Comparison of ENCODE assay signal across 2 cellular contexts in genomic region chr9:133950206-133950915, GRCh38.
TF ChIP-seq lines count a peak whose summit lies in the region.

No MANE protein-coding gene starts in this region.

TF ChIP-seq in liver, 16 proteins besides CTCF, POLR2A, EP300 and RAD21:
- TF ChIP-seq ZBTB33 (IDR thresholded peaks at IDR 0.05): no peak
- TF ChIP-seq NR2F2 (IDR thresholded peaks at IDR 0.05): peak; percentile 68
- TF ChIP-seq FOXA1 (IDR thresholded peaks at IDR 0.05): no peak
- peak; percentile 26 to 35 for TF ChIP-seq RXRA (IDR thresholded peaks at IDR 0.05)

TF ChIP-seq in HepG2, 621 proteins besides CTCF, POLR2A, EP300 and RAD21:
- TF ChIP-seq TBL1XR1 (IDR thresholded peaks at IDR 0.05; ENCODE audit: borderline replicate concordance, low read length, partially characterized antibody) (no peak), SPEN (CRISPR knock-in tag; IDR thresholded peaks at IDR 0.05; ENCODE audit: low read depth) (no peak), REL (CRISPR knock-in tag; conservative IDR thresholded peaks at IDR 0.05) (no peak), ZNF205 (CRISPR knock-in tag; IDR thresholded peaks at IDR 0.05) (no peak), ZNF468 (CRISPR knock-in tag; IDR thresholded peaks at IDR 0.05) (no peak), HOXA7 (CRISPR knock-in tag; IDR thresholded peaks at IDR 0.05) (no peak), GLI4 (CRISPR knock-in tag; IDR thresholded peaks at IDR 0.05; ENCODE audit: borderline replicate concordance) (no peak), ZNF737 (CRISPR knock-in tag; IDR thresholded peaks at IDR 0.05; ENCODE audit: borderline replicate concordance) (no peak), ZNF20 (CRISPR knock-in tag; IDR thresholded peaks at IDR 0.05) (no peak), ZSCAN9 (CRISPR knock-in tag; IDR thresholded peaks at IDR 0.05; ENCODE audit: borderline replicate concordance) (no peak), GPN1 (CRISPR knock-in tag; IDR thresholded peaks at IDR 0.05; ENCODE audit: borderline replicate concordance) (no peak), PHF5A (CRISPR knock-in tag; IDR thresholded peaks at IDR 0.05; ENCODE audit: low read depth, unreplicated experiment) (no peak), ADNP (CRISPR knock-in tag; IDR thresholded peaks at IDR 0.05) (no peak), RFX3 (CRISPR knock-in tag; IDR thresholded peaks at IDR 0.05) (no peak), ZNF326 (CRISPR knock-in tag; IDR thresholded peaks at IDR 0.05; ENCODE audit: borderline replicate concordance) (no peak), ZNF790 (CRISPR knock-in tag; IDR thresholded peaks at IDR 0.05; ENCODE audit: borderline replicate concordance) (no peak), YEATS2 (CRISPR knock-in tag; IDR thresholded peaks at IDR 0.05; ENCODE audit: borderline replicate concordance) (no peak), THAP11 (CRISPR knock-in tag; IDR thresholded peaks at IDR 0.05) (no peak), ZNF260 (CRISPR knock-in tag; IDR thresholded peaks at IDR 0.05; ENCODE audit: borderline replicate concordance, low read depth) (no peak), ZSCAN21 (CRISPR knock-in tag; IDR thresholded peaks at IDR 0.05; ENCODE audit: borderline replicate concordance) (no peak)
